In the genomic region with DNA sequence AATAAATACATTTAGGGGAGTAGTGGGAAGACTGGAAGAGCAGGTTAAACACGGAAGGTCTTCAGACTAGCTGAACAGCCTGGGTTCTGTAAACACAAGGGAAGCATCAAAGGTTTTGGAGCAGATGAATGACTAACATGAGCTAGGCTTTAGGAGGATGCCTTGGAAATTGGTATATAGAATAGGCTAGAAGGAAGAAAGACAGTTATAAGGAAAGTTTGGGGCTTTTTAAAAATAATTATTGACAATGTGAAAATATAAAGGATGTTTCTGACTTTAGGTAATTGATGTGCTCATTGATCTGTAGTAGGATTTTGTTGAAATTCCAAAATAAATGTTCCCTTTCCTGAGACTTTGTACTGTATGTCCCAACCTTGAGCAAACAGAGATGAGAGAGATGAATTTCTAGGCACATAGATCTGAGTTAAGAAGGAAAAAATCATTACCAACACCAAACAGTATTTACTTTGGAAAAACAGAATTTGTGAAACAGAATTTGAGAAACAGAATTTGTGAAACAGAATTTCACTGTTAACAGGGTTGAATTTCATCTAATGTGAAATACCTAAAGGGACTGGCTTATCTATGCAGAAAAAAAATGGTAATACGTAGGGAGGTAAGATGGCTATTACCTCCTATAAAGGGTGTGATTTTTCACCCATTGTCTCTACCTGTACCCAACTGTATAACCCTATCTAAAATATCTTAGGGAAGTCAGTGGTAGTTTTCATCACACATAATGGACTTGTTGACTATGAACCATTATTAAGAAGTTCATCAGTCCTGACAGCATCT, we compare ENCODE assay signal across 1 cellular context.
TF ChIP-seq lines count a peak whose summit lies in the region.

No MANE protein-coding gene starts in this region.

TF ChIP-seq in HepG2, 621 proteins besides CTCF, POLR2A, EP300 and RAD21 (continued from another document and continues in another):
- TF ChIP-seq JUNB (CRISPR knock-in tag; IDR thresholded peaks at IDR 0.05; ENCODE audit: borderline replicate concordance): 0 out of 2 replicates have a peak, but pooled peaks have one; percentile 43
- TF ChIP-seq ISL2 (CRISPR knock-in tag; IDR thresholded peaks at IDR 0.05): peak; percentile 100
- peak; percentile 56; the same call in 1 of the 2 replicates for TF ChIP-seq ZNF703 (CRISPR knock-in tag; IDR thresholded peaks at IDR 0.05; ENCODE audit: borderline replicate concordance)
- TF ChIP-seq STAT5B (CRISPR knock-in tag; IDR thresholded peaks at IDR 0.05): no peak
- TF ChIP-seq ZNF225 (CRISPR knock-in tag; IDR thresholded peaks at IDR 0.05): no peak
- TF ChIP-seq ZBTB7B (CRISPR knock-in tag; IDR thresholded peaks at IDR 0.05): peak; percentile 61
- TF ChIP-seq CHD4 (IDR thresholded peaks at IDR 0.05; ENCODE audit: borderline replicate concordance, low read length): peak; percentile 62; the same call in 1 of the 2 replicates
- TF ChIP-seq CREBL2 (CRISPR knock-in tag; IDR thresholded peaks at IDR 0.05; ENCODE audit: borderline replicate concordance): no peak
- TF ChIP-seq NFKBIZ (CRISPR knock-in tag; IDR thresholded peaks at IDR 0.05): peak; percentile 54; the same call in 1 of the 2 replicates
- TF ChIP-seq, protein P1, sequence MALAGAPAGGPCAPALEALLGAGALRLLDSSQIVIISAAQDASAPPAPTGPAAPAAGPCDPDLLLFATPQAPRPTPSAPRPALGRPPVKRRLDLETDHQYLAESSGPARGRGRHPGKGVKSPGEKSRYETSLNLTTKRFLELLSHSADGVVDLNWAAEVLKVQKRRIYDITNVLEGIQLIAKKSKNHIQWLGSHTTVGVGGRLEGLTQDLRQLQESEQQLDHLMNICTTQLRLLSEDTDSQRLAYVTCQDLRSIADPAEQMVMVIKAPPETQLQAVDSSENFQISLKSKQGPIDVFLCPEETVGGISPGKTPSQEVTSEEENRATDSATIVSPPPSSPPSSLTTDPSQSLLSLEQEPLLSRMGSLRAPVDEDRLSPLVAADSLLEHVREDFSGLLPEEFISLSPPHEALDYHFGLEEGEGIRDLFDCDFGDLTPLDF (CRISPR knock-in tag; IDR thresholded peaks at IDR 0.05): 0 out of 2 replicates have a peak, but pooled peaks have one; percentile 19
- TF ChIP-seq RERE (CRISPR knock-in tag; IDR thresholded peaks at IDR 0.05; ENCODE audit: low read depth): peak; percentile 85
- TF ChIP-seq KDM2A (CRISPR knock-in tag; IDR thresholded peaks at IDR 0.05; ENCODE audit: borderline replicate concordance, low read depth): no peak
- peak; percentile 63; the same call in 1 of the 2 replicates for TF ChIP-seq RCOR2 (CRISPR knock-in tag; IDR thresholded peaks at IDR 0.05)
- TF ChIP-seq MAX (IDR thresholded peaks at IDR 0.05): peak; percentile 18; the same call in 1 of the 2 replicates
- TF ChIP-seq TARDBP (CRISPR knock-in tag; IDR thresholded peaks at IDR 0.05): peak; percentile 68
- TF ChIP-seq, protein P2, sequence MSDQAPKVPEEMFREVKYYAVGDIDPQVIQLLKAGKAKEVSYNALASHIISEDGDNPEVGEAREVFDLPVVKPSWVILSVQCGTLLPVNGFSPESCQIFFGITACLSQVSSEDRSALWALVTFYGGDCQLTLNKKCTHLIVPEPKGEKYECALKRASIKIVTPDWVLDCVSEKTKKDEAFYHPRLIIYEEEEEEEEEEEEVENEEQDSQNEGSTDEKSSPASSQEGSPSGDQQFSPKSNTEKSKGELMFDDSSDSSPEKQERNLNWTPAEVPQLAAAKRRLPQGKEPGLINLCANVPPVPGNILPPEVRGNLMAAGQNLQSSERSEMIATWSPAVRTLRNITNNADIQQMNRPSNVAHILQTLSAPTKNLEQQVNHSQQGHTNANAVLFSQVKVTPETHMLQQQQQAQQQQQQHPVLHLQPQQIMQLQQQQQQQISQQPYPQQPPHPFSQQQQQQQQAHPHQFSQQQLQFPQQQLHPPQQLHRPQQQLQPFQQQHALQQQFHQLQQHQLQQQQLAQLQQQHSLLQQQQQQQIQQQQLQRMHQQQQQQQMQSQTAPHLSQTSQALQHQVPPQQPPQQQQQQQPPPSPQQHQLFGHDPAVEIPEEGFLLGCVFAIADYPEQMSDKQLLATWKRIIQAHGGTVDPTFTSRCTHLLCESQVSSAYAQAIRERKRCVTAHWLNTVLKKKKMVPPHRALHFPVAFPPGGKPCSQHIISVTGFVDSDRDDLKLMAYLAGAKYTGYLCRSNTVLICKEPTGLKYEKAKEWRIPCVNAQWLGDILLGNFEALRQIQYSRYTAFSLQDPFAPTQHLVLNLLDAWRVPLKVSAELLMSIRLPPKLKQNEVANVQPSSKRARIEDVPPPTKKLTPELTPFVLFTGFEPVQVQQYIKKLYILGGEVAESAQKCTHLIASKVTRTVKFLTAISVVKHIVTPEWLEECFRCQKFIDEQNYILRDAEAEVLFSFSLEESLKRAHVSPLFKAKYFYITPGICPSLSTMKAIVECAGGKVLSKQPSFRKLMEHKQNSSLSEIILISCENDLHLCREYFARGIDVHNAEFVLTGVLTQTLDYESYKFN (CRISPR knock-in tag; conservative IDR thresholded peaks at IDR 0.05): peak; percentile 98
- TF ChIP-seq, protein P3, sequence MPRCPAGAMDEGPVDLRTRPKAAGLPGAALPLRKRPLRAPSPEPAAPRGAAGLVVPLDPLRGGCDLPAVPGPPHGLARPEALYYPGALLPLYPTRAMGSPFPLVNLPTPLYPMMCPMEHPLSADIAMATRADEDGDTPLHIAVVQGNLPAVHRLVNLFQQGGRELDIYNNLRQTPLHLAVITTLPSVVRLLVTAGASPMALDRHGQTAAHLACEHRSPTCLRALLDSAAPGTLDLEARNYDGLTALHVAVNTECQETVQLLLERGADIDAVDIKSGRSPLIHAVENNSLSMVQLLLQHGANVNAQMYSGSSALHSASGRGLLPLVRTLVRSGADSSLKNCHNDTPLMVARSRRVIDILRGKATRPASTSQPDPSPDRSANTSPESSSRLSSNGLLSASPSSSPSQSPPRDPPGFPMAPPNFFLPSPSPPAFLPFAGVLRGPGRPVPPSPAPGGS (CRISPR knock-in tag; IDR thresholded peaks at IDR 0.05): no peak
- 0 out of 4 replicates have a peak, but pooled peaks of 1 of the 2 experiments have one; percentile 16 for TF ChIP-seq NR2F1 (CRISPR knock-in tag; IDR thresholded peaks at IDR 0.05)
- no peak; the same call in 1 of the 2 replicates for TF ChIP-seq ZNF331 (CRISPR knock-in tag; IDR thresholded peaks at IDR 0.05)
- TF ChIP-seq FOXJ3 (CRISPR knock-in tag; IDR thresholded peaks at IDR 0.05; ENCODE audit: borderline replicate concordance): peak; percentile 99; the same call in 1 of the 2 replicates
- TF ChIP-seq, protein P4, sequence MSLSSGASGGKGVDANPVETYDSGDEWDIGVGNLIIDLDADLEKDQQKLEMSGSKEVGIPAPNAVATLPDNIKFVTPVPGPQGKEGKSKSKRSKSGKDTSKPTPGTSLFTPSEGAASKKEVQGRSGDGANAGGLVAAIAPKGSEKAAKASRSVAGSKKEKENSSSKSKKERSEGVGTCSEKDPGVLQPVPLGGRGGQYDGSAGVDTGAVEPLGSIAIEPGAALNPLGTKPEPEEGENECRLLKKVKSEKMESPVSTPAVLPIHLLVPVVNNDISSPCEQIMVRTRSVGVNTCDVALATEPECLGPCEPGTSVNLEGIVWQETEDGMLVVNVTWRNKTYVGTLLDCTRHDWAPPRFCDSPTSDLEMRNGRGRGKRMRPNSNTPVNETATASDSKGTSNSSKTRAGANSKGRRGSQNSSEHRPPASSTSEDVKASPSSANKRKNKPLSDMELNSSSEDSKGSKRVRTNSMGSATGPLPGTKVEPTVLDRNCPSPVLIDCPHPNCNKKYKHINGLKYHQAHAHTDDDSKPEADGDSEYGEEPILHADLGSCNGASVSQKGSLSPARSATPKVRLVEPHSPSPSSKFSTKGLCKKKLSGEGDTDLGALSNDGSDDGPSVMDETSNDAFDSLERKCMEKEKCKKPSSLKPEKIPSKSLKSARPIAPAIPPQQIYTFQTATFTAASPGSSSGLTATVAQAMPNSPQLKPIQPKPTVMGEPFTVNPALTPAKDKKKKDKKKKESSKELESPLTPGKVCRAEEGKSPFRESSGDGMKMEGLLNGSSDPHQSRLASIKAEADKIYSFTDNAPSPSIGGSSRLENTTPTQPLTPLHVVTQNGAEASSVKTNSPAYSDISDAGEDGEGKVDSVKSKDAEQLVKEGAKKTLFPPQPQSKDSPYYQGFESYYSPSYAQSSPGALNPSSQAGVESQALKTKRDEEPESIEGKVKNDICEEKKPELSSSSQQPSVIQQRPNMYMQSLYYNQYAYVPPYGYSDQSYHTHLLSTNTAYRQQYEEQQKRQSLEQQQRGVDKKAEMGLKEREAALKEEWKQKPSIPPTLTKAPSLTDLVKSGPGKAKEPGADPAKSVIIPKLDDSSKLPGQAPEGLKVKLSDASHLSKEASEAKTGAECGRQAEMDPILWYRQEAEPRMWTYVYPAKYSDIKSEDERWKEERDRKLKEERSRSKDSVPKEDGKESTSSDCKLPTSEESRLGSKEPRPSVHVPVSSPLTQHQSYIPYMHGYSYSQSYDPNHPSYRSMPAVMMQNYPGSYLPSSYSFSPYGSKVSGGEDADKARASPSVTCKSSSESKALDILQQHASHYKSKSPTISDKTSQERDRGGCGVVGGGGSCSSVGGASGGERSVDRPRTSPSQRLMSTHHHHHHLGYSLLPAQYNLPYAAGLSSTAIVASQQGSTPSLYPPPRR (CRISPR knock-in tag; IDR thresholded peaks at IDR 0.05; ENCODE audit: borderline replicate concordance): peak; percentile 86; the same call in 1 of the 2 replicates
- TF ChIP-seq NFIC (IDR thresholded peaks at IDR 0.05; ENCODE audit: low read length): peak; percentile 99
- TF ChIP-seq NR2F2 (IDR thresholded peaks at IDR 0.05; ENCODE audit: borderline replicate concordance, low read depth): peak; percentile 85; the same call in 1 of the 2 replicates
- no peak for TF ChIP-seq ZNF557 (CRISPR knock-in tag; IDR thresholded peaks at IDR 0.05)
- TF ChIP-seq RARA (CRISPR knock-in tag; IDR thresholded peaks at IDR 0.05): peak; percentile 77
- TF ChIP-seq ONECUT2 (CRISPR knock-in tag; IDR thresholded peaks at IDR 0.05): peak; percentile 96
- 0 out of 2 replicates have a peak, but pooled peaks have one; percentile 16 for TF ChIP-seq HMG20B (CRISPR knock-in tag; conservative IDR thresholded peaks at IDR 0.05)
- TF ChIP-seq KLF16 (CRISPR knock-in tag; IDR thresholded peaks at IDR 0.05): peak in 1 of 2 experiments; percentile 84; a peak in 2 of 4 replicates
- TF ChIP-seq MTF2 (CRISPR knock-in tag; IDR thresholded peaks at IDR 0.05; ENCODE audit: borderline replicate concordance): no peak
- TF ChIP-seq SP5 (CRISPR knock-in tag; IDR thresholded peaks at IDR 0.05; ENCODE audit: borderline replicate concordance, low read depth): 0 out of 2 replicates have a peak, but pooled peaks have one; percentile 12
- TF ChIP-seq TCF7L2 (IDR thresholded peaks at IDR 0.05; ENCODE audit: low read depth, low read length): peak; percentile 97
